Comparison of ENCODE assay signal across 35 cellular contexts in genomic region chr2:71570511-71570910, GRCh38.
"Had no signal": no experiment of that assay in that cellular context is flagged by ENCODE, and none has a peak within 500 bp of the region (broad histone marks: within the 10 kb centered on the region; RNA-seq: fewer than 3 reads in every experiment).

No MANE protein-coding gene starts in this region.

- H3K9ac ChIP-seq: KMS-11 had no signal

- H3K36me3 ChIP-seq: MG63 had no signal

- H3K4me2 ChIP-seq: KMS-11 had no signal

- H3K4me3 ChIP-seq: MG63 had no signal

- H3K27me3 ChIP-seq: MG63 had no signal

- DNase-seq: Karpas-422, Kasumi-1, MG63, MM.1S, MV-4-11, NCI-H1048, NCI-H1092, NCI-H1092 treated with DMSO at 0.1 percent for 48 hours, NCI-H1105, NCI-H1105 treated with DMSO at 0.1 percent for 48 hours, NCI-H1417, NCI-H1417 treated with DMSO at 0.1 percent for 48 hours, NCI-H1436, NCI-H1436 treated with DMSO at 0.1 percent for 48 hours, NCI-H146, NCI-H1694, NCI-H1694 treated with DMSO at 0.1 percent for 48 hours, NCI-H187, NCI-H187 treated with DMSO at 0.1 percent for 48 hours, NCI-H1930, NCI-H2029, NCI-H2029 treated with DMSO at 0.1 percent for 48 hours, NCI-H2081, NCI-H2081 treated with DMSO at 0.1 percent for 48 hours, NCI-H2107, NCI-H2171, NCI-H2171 treated with DMSO at 0.1 percent for 48 hours, NCI-H2227 treated with DMSO at 0.1 percent for 48 hours, NCI-H226, NCI-H345, NCI-H446, NCI-H446 treated with DMSO at 0.1 percent for 48 hours, NCI-H510A, NCI-H524 had no signal

- H3K27ac ChIP-seq: KMS-11 had no signal

- H3K9me3 ChIP-seq: MG63 had no signal
